Comparison of ENCODE assay signal across 8 cellular contexts in the genomic region with DNA sequence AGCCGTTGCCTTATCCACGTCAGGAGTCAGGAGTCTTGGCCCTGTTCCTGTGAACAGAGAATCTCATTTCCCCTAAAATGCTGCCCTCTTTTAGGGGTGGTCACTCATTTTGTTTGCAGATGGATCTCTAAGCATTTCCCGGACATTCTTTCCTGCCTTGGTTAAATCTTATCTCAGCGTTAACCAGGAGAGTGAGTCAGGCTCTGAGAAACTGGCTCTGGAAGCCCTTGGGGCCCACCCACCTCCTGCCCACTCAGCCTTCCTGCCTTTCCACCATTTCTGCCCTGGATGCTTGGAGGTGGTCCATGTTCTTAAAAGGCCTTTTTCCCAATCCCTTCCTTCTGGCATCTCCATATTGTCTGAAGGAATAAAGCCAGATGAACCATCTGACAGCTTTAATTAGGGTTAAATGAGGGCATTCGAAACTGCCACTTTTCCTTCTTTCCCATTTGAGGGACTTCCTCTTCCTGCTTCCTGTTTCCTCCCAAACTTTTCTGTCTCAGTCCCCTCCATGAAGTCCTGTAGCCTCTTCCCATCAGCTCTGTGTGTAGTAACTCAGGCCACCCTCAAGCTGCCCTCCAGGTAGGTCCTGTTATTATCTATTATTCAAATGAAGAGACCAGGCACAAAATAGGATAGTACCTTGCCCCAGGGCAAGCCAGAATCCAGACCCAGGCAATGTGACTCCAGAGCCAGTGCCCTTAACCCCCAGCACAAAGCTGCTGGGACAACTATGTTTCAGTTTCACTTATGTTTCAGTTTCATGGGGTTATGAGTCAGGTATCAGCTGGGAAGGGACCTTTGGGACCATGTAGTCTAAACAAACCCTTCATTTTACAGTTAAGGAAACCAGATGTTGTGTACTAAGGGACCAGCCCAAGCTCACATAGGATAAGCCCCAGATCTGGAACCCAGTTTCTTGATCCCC. TPM values are rescaled to one million over a fixed set of nuclear protein-coding genes. Genes with fewer than 3 reads are reported as not detected.
A peak's percentile ranks its signal among the peaks of the same experiment; 100 is the strongest.
DNase-seq lines count a peak whose midpoint lies in the region; ATAC-seq and TF ChIP-seq lines count a peak whose summit lies in the region.

No MANE protein-coding gene starts in this region.

- H3K4me3 ChIP-seq in body of pancreas (no peak overlapping the region), muscle layer of duodenum (ENCODE audit: low read depth in 1 of 2, low read length in 2 of 2) (no peak overlapping the region)

- WGBS in body of pancreas, 2 donors, result 63 to 82% methylated on average over 5 of the region's 5 CpGs

- H3K36me3 ChIP-seq in body of pancreas (replicated peaks in 1 of 2; ENCODE audit: insufficient read depth in 1 of 2, low read depth in 2 of 2) (no peaks in the 10 kb centered on the region), muscle layer of duodenum (ENCODE audit: control insufficient read depth in 1 of 2, insufficient read depth in 2 of 2, low read length in 2 of 2) (no peaks in the 10 kb centered on the region)

- H3K9me3 ChIP-seq in body of pancreas, result no peaks in the 10 kb centered on the region
- H3K9me3 ChIP-seq in muscle layer of duodenum (ENCODE audit: control insufficient read depth in 1 of 2, low read length in 2 of 2), result no peaks in the 10 kb centered on the region

- peaks cover 22% of the 10 kb centered on the region for H3K4me1 ChIP-seq in body of pancreas
- peaks cover 15 to 24% of the 10 kb centered on the region in 2 donors for H3K4me1 ChIP-seq in muscle layer of duodenum (ENCODE audit: control insufficient read depth in 1 of 2, insufficient read depth in 2 of 2, low read length in 2 of 2)

- H3K27ac ChIP-seq in body of pancreas (peak overlapping the region in 1 of 4 donors; percentile 29), muscle layer of duodenum (ENCODE audit: low read length) (peak overlapping the region; percentile 88)

- no peak for TF ChIP-seq POLR2A in body of pancreas (IDR thresholded peaks at IDR 0.05)

- no peak for TF ChIP-seq CTCF in body of pancreas (IDR thresholded peaks at IDR 0.05)

- ATAC-seq in HG02610 (IDR thresholded peaks at IDR 0.05; ENCODE audit: unreplicated experiment) (peak; percentile 93), body of pancreas (peak; percentile 19)

- DNase-seq in NOMO-1 treated with DMSO at 0.1 percent for 48 hours (lab: John Stamatoyannopoulos, UW; ENCODE audit: unreplicated experiment) (peak; percentile 28), NOMO-1 treated with dmso at 0.1 percent for 144 hours (lab: John Stamatoyannopoulos, UW; ENCODE audit: unreplicated experiment) (no peak), NCI-H446 treated with DMSO at 0.1 percent for 48 hours (lab: John Stamatoyannopoulos, UW) (peak; percentile 2), body of pancreas (peak in 1 of 4 donors; percentile 32), GM19240 (ENCODE audit: insufficient read length, low spot score) (no peak), iPS-NIHi11 (ENCODE audit: low spot score) (no peak)

- H3K27me3 ChIP-seq in body of pancreas, result no peaks in the 10 kb centered on the region
- no peaks in the 10 kb centered on the region for H3K27me3 ChIP-seq in muscle layer of duodenum (ENCODE audit: low read depth, low read length)

- intact Hi-C loops in body of pancreas (cut with DNase I), result no loop called here

RNA-seq across cellular contexts. Expression of a gene that starts 9.7 kb away (rescaled TPM):
- 1 to 10 TPM; 1.3 to 9.2 TPM for total RNA-seq in body of pancreas

Comparison
In these comparisons a context has a peak if more than half of its experiments do, and no peak if none do; other contexts are left out.
1. DNase-seq: peak in NOMO-1 treated with DMSO at 0.1 percent for 48 hours (single experiment) and NCI-H446 treated with DMSO at 0.1 percent for 48 hours (single experiment); none in NOMO-1 treated with dmso at 0.1 percent for 144 hours (single experiment), GM19240 (single experiment) and iPS-NIHi11 (single experiment).